8 cellular contexts compared by ENCODE assay signal in the genomic region with DNA sequence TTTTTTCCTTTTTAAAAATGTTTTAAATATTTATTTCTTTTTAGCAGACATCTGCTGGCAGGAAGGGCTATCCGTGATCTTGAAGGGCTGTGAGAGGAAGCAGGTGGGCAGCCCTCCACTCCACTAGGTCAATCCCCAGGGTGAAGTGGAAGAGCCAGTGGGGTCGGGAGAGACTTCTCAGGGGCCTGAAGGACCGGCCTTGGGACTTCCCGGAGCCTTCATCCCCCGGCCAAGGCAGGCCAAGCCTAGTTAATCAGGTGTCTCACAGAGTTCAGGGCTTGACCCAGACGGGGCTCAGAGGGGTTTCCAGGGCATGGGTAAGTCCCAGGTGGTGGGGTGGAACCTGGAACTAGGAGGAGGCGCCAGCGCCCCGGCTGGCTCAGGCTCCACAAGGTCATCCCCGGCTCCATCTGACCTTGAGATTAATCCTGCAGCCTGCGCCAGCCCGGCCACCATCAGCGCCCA. TPM values are rescaled to one million over a fixed set of nuclear protein-coding genes. Genes with fewer than 3 reads are reported as not detected.
DNase-seq lines count a peak whose midpoint lies in the region; ATAC-seq, FAIRE-seq and TF ChIP-seq lines count a peak whose summit lies in the region.

No MANE protein-coding gene starts in this region.

- WGBS in esophagus squamous epithelium, 2 donors: 41 to 57% methylated on average over 7 to 11 of the region's 13 CpGs
- WGBS in spleen, 5 donors: 47 to 59% (median 53%) methylated on average over 12 to 13 of the region's 13 CpGs

- POLR2A ChIA-PET in RWPE1 (lab: Yijun Ruan, JAX; ENCODE audit: low non-redundant PET): no interaction called here

- intact Hi-C loops in esophagus squamous epithelium (cut with DNase I): loop anchor here (5.0 kb wide), 2 partner anchors 80 to 315 kb away; no protein-coding TSS in a partner anchor
- intact Hi-C loops in spleen (cut with DNase I; ENCODE audit: low total_unique reads): loop anchor here (2.0 to 10.0 kb wide), 3 partner anchors 52 to 315 kb away; partner anchors contain the start of gene TFEB

- H3K27me3 ChIP-seq in esophagus squamous epithelium (peaks cover 0 to 4% (median 0%) of the 10 kb centered on the region in 4 donors), spleen (replicated peaks in 1 of 7) (peaks cover 0 to 5% (median 0%) of the 10 kb centered on the region in 7 donors)

- CTCF ChIA-PET in RWPE1 (lab: Yijun Ruan, JAX): interaction anchor here (0.6 to 5.1 kb wide), 10 partner anchors 24 to 315 kb away, joined by 3 to 53 read pairs (median 6); no protein-coding TSS in a partner anchor

- TF ChIP-seq POLR2A in esophagus squamous epithelium (IDR thresholded peaks at IDR 0.05) (no peak), spleen (IDR thresholded peaks at IDR 0.05) (no peak)

- DNase-seq in GM18507 (ENCODE audit: extremely low spot score, insufficient read length, low read depth) (no peak), RWPE1 (ENCODE audit: low spot score) (no peak), esophagus squamous epithelium (lab: John Stamatoyannopoulos, UW) (no peak), spleen (peak; percentile 77), A172 (ENCODE audit: low spot score) (no peak), NCI-H1048 (lab: John Stamatoyannopoulos, UW) (no peak)
- no peak for DNase-seq in effector memory CD8-positive, alpha-beta T cell

- H3K4me3 ChIP-seq in esophagus squamous epithelium (peak overlapping the region in 3 of 4 donors; percentile 44 to 55 (median 49)), spleen (peak overlapping the region in 7 of 8 donors; percentile 33 to 68 (median 39))

- peaks cover 0 to 23% of the 10 kb centered on the region in 2 donors for H3K27me3 Mint-ChIP-seq in effector memory CD8-positive, alpha-beta T cell

- peak; percentile 48; the same call in 1 of the 2 replicates for TF ChIP-seq CTCF in RWPE1 (conservative IDR thresholded peaks at IDR 0.05; ENCODE audit: low read depth)
- TF ChIP-seq CTCF in esophagus squamous epithelium (IDR thresholded peaks at IDR 0.05): no peak
- TF ChIP-seq CTCF in spleen (IDR thresholded peaks at IDR 0.05 in 8 of 11, conservative IDR thresholded peaks at IDR 0.05 in 3 of 11): peak in 5 of 11 experiments; percentile 3 to 42 (median 19)

- H3K36me3 ChIP-seq in esophagus squamous epithelium: peaks cover 8 to 37% (median 10%) of the 10 kb centered on the region in 3 donors
- peaks cover 0 to 38% (median 32%) of the 10 kb centered on the region in 6 donors for H3K36me3 ChIP-seq in spleen

- H3K4me1 ChIP-seq in esophagus squamous epithelium (peaks cover 8 to 27% (median 16%) of the 10 kb centered on the region in 3 donors), spleen (peaks cover 14 to 31% (median 26%) of the 10 kb centered on the region in 6 donors)

- H3K27ac Mint-ChIP-seq in effector memory CD8-positive, alpha-beta T cell: no peak overlapping the region

- H3K27ac ChIP-seq in RWPE1 (peak overlapping the region; percentile 56), esophagus squamous epithelium (peak overlapping the region in 1 of 4 donors; percentile 66), spleen (peak overlapping the region; percentile 65 to 87 (median 79))

- H3K4me1 Mint-ChIP-seq in effector memory CD8-positive, alpha-beta T cell (ENCODE audit: low read depth in 2 of 2): peaks cover 7 to 12% of the 10 kb centered on the region in 2 donors

- FAIRE-seq in GM18507 (lab: Jason Lieb, UNC): peak; percentile 5

- no peak for ATAC-seq in HG02798 (IDR thresholded peaks at IDR 0.05; ENCODE audit: poor library complexity, unreplicated experiment)
- ATAC-seq in effector memory CD8-positive, alpha-beta T cell (replicated peaks): no peak

- no peaks in the 10 kb centered on the region for H3K9me3 Mint-ChIP-seq in effector memory CD8-positive, alpha-beta T cell

- H3K36me3 Mint-ChIP-seq in effector memory CD8-positive, alpha-beta T cell (ENCODE audit: insufficient read depth): peaks cover 7% of the 10 kb centered on the region

- H3K4me3 Mint-ChIP-seq in effector memory CD8-positive, alpha-beta T cell: peak overlapping the region in 1 of 2 donors; percentile 74

- H3K9me3 ChIP-seq in esophagus squamous epithelium (no peaks in the 10 kb centered on the region), spleen (no peaks in the 10 kb centered on the region)

RNA-seq across cellular contexts. Expression of gene MDFI, which starts 44.3 kb away (rescaled TPM):
- total RNA-seq in esophagus squamous epithelium (100 to 1,000 TPM in 1 of 4 donors, 10 to 100 TPM in 3; 50.5 to 105 (median 81.8) TPM), spleen (under 1 TPM in 2 of 7 donors, not detected in 5; 0.47 to 0.82 TPM)
- under 1 TPM; 0.28 to 0.68 (median 0.35) TPM for polyA plus RNA-seq in spleen
- not detected in 2 replicates for total RNA-seq in A172 (2014; rRNA removed; shearing (Covaris generic))

RNA-seq across cellular contexts. Expression of gene TFEB, which starts 52.9 kb away (rescaled TPM):
- total RNA-seq in esophagus squamous epithelium (10 to 100 TPM in 3 of 4 donors, 1 to 10 TPM in 1; 7.0 to 17.5 (median 13.4) TPM), spleen (10 to 100 TPM; 55.9 to 80.8 (median 75.3) TPM)
- polyA plus RNA-seq in spleen: 100 to 1,000 TPM in 1 of 3 donors, 10 to 100 TPM in 2; 83.5 to 150 (median 97.4) TPM
- total RNA-seq in A172 (2014; rRNA removed; shearing (Covaris generic)): 6.0 and 9.6 TPM in 2 replicates

Comparison
In these comparisons a context has a peak if more than half of its experiments do, and no peak if none do; other contexts are left out.
1. RNA of gene MDFI, which starts 44.3 kb away (total RNA-seq): 50.5 to 105 TPM in esophagus squamous epithelium; 0.47 to 0.82 TPM in spleen and not detected in A172; every median in the first group is over 10 times any median in the second.